5 cellular contexts compared by ENCODE assay signal in the genomic region with DNA sequence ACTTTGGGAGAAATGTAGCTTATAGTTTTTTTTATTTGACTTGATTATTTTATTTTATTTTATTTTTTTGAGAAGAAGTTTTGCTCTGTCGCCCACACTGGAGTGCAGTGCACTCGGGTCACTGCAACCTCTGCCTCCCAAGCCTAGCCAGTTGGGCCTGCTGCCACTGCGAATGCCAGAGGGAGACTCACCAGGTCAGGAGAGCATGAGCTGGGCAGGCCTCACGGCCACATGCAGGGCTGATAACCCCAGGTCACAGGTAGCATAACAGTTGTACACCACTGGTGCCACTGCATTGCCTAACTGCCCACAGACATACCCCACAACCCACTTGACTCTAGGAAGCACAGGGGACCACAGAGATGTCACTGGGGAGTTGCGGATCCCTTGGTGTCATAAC. TPM values are rescaled to one million over a fixed set of nuclear protein-coding genes. Genes with fewer than 3 reads are reported as not detected.
DNase-seq lines count a peak whose midpoint lies in the region; ATAC-seq, FAIRE-seq and TF ChIP-seq lines count a peak whose summit lies in the region.
"Not testable (repeated sequence)": the region's sequence is repeated elsewhere in the genome, so short reads cannot be mapped to it uniquely, and the experiment has no call there.

No MANE protein-coding gene starts in this region.

- H3K27me3 ChIP-seq in astrocyte (ENCODE audit: insufficient read depth, low read length); H1 (replicated peaks in 1 of 4; ENCODE audit: control insufficient read depth in 3 of 4, extremely low read depth in 1 of 4, insufficient read depth in 3 of 4, low read length in 3 of 4); neuronal stem cell (ENCODE audit: control insufficient read depth in 3 of 3, insufficient read depth in 3 of 3, low read depth in 1 of 3, low read length in 3 of 3): not testable (repeated sequence)

- H4K8ac ChIP-seq in H1 (ENCODE audit: extremely low read depth, insufficient read depth, low read length); neuronal stem cell (ENCODE audit: low read depth, low read length): not testable (repeated sequence)

- not testable (repeated sequence) for H3K27ac ChIP-seq in astrocyte (ENCODE audit: low read depth, low read length); H1 (ENCODE audit: low read depth, low read length); neuronal stem cell (replicated peaks; ENCODE audit: low read length)

- H2BK20ac ChIP-seq in H1 (ENCODE audit: low read length) = not testable (repeated sequence)

- not testable (repeated sequence) for TF ChIP-seq CTCF in astrocyte (IDR thresholded peaks at IDR 0.05; ENCODE audit: insufficient read depth, low read depth, low read length); H1 (IDR thresholded peaks at IDR 0.05; ENCODE audit: control extremely low read depth in 1 of 3, insufficient read depth in 1 of 3, low read depth in 1 of 3, low read length in 3 of 3); neural crest cell (conservative IDR thresholded peaks at IDR 0.05)

- not testable (repeated sequence) for H3K23ac ChIP-seq in H1 (ENCODE audit: insufficient read length); neuronal stem cell (ENCODE audit: low read depth, low read length, poor library complexity)

- H3K79me2 ChIP-seq in astrocyte (ENCODE audit: insufficient read depth, low read length); H1 (ENCODE audit: control insufficient read depth in 1 of 2, insufficient read depth in 2 of 2, low read length in 2 of 2): not testable (repeated sequence)

- H3K56ac ChIP-seq in H1 (replicated peaks; ENCODE audit: insufficient read length, low read depth, low read length) = not testable (repeated sequence)

- not testable (repeated sequence) for H3K4me1 ChIP-seq in astrocyte (ENCODE audit: insufficient read depth, low read length); H1 (replicated peaks in 1 of 4; ENCODE audit: control insufficient read depth in 3 of 4, insufficient read depth in 4 of 4, low read length in 3 of 4); neuronal stem cell (ENCODE audit: control insufficient read depth in 2 of 2, insufficient read depth in 1 of 2, low read depth in 1 of 2, low read length in 2 of 2)

- H2BK12ac ChIP-seq in H1 (ENCODE audit: low read depth, low read length); neuronal stem cell (ENCODE audit: low read length): not testable (repeated sequence)

- 0 out of 2 replicates have a peak overlapping the region, but pooled peaks have one; percentile 65 for H2AK5ac ChIP-seq in H1 (ENCODE audit: low read depth, low read length)
- not testable (repeated sequence) for H2AK5ac ChIP-seq in neuronal stem cell (ENCODE audit: low read depth, low read length)

- peak; percentile 69 for ATAC-seq in left lobe of liver

- not testable (repeated sequence) for H3K36me3 Mint-ChIP-seq in astrocyte (ENCODE audit: low read depth, unreplicated experiment); neural crest cell (ENCODE audit: low read depth)

- H3K9ac ChIP-seq in astrocyte (ENCODE audit: low read length); H1 (replicated peaks in 1 of 4; ENCODE audit: extremely low read depth in 1 of 4, low read depth in 3 of 4, low read length in 3 of 4); neuronal stem cell (ENCODE audit: low read depth, low read length, poor library complexity): not testable (repeated sequence)

- H4K5ac ChIP-seq in H1 (ENCODE audit: insufficient read length, low read depth, low read length) = not testable (repeated sequence)

- H4K91ac ChIP-seq in H1 (replicated peaks; ENCODE audit: insufficient read length, low read length); neuronal stem cell (ENCODE audit: low read depth, low read length, poor library complexity): not testable (repeated sequence)

- H3K4me3 Mint-ChIP-seq in astrocyte (ENCODE audit: unreplicated experiment); neural crest cell: not testable (repeated sequence)

- CTCF ChIA-PET in H1 (lab: Charles Lee; ENCODE audit: partially characterized antibody) = interaction anchor here (0.9 to 3.3 kb wide), 25 partner anchors 15 to 191 kb away, joined by 3 to 20 read pairs (median 5); no protein-coding TSS in a partner anchor

- DNase-seq in astrocyte (ENCODE audit: low read depth); H1 (ENCODE audit: low read depth in 1 of 2, low spot score in 2 of 2); left lobe of liver (ENCODE audit: low spot score); neural crest cell (ENCODE audit: low read depth, low spot score); neuronal stem cell (ENCODE audit: low spot score): not testable (repeated sequence)

- not testable (repeated sequence) for H3K18ac ChIP-seq in H1 (ENCODE audit: extremely low read depth, low read length); neuronal stem cell (ENCODE audit: low read length)

- not testable (repeated sequence) for H3K9me3 Mint-ChIP-seq in astrocyte (ENCODE audit: unreplicated experiment); neural crest cell

- H3K4ac ChIP-seq in H1 (replicated peaks; ENCODE audit: insufficient read length, low read depth, low read length); neuronal stem cell (ENCODE audit: low read length): not testable (repeated sequence)

- H4K20me1 ChIP-seq in astrocyte (ENCODE audit: insufficient read depth, low read length); H1 (replicated peaks in 1 of 2; ENCODE audit: control insufficient read depth in 1 of 2, insufficient read depth in 2 of 2, low read length in 2 of 2): not testable (repeated sequence)

- POLR2A ChIA-PET in H1 (lab: Charles Lee; ENCODE audit: partially characterized antibody) = interaction anchor here (0.6 kb wide), 1 partner anchor 539 kb away, joined by 3 read pairs; no protein-coding TSS in a partner anchor

- not testable (repeated sequence) for TF ChIP-seq RAD21 in H1 (IDR thresholded peaks at IDR 0.05 in 1 of 2, conservative IDR thresholded peaks at IDR 0.05 in 1 of 2; ENCODE audit: low read depth in 2 of 2, low read length in 2 of 2)

- H2BK120ac ChIP-seq in H1 (replicated peaks; ENCODE audit: low read depth, low read length); neuronal stem cell (ENCODE audit: low read depth, low read length): not testable (repeated sequence)

- not testable (repeated sequence) for TF ChIP-seq EP300 in H1 (IDR thresholded peaks at IDR 0.05; ENCODE audit: borderline replicate concordance in 1 of 2, low read depth in 2 of 2, low read length in 2 of 2)

- not testable (repeated sequence) for H2BK5ac ChIP-seq in H1 (ENCODE audit: low read depth, low read length); neuronal stem cell (ENCODE audit: low read length)

- not testable (repeated sequence) for FAIRE-seq in astrocyte (lab: Jason Lieb, UNC); H1 (lab: Jason Lieb, UNC)

- H3K4me3 ChIP-seq in astrocyte (ENCODE audit: insufficient read depth, low read depth, low read length); H1 (ENCODE audit: extremely low read depth in 1 of 4, insufficient read depth in 2 of 4, low read depth in 3 of 4, low read length in 4 of 4); neuronal stem cell (ENCODE audit: low read length in 2 of 2): not testable (repeated sequence)

- not testable (repeated sequence) for H3K79me1 ChIP-seq in H1 (ENCODE audit: low read depth, low read length); neuronal stem cell (ENCODE audit: low read depth, low read length)

- not testable (repeated sequence) for H3K27me3 Mint-ChIP-seq in astrocyte (ENCODE audit: low read depth, unreplicated experiment); neural crest cell (ENCODE audit: low read depth)

- H3K4me2 ChIP-seq in astrocyte (ENCODE audit: low read length); H1 (ENCODE audit: insufficient read depth in 1 of 2, low read depth in 2 of 2, low read length in 2 of 2); neuronal stem cell (ENCODE audit: insufficient read depth, low read length, poor library complexity, severe bottlenecking): not testable (repeated sequence)

- not testable (repeated sequence) for H2AFZ ChIP-seq in astrocyte (ENCODE audit: low read depth, low read length); H1 (ENCODE audit: low read length)
- H2AFZ ChIP-seq in neuronal stem cell (ENCODE audit: low read length) = peak overlapping the region; percentile 91

- H3K36me3 ChIP-seq in astrocyte (ENCODE audit: insufficient read depth, low read length); H1 (ENCODE audit: control insufficient read depth in 2 of 4, insufficient read depth in 4 of 4, low read length in 3 of 4); neuronal stem cell (replicated peaks in 1 of 2; ENCODE audit: control insufficient read depth in 2 of 2, insufficient read depth in 2 of 2, low read length in 2 of 2): not testable (repeated sequence)

- not testable (repeated sequence) for H3K14ac ChIP-seq in H1 (ENCODE audit: insufficient read length); neuronal stem cell (ENCODE audit: low read length)

- TF ChIP-seq POLR2A in H1 (IDR thresholded peaks at IDR 0.05; ENCODE audit: control extremely low read depth in 1 of 2, low read depth in 2 of 2, low read length in 2 of 2) = not testable (repeated sequence)

- H3K23me2 ChIP-seq in H1 (ENCODE audit: low read depth, low read length) = not testable (repeated sequence)

- not testable (repeated sequence) for H2BK15ac ChIP-seq in H1 (ENCODE audit: low read length); neuronal stem cell (ENCODE audit: low read length)

- peak overlapping the region; percentile 26 for H3K27ac Mint-ChIP-seq in astrocyte (ENCODE audit: unreplicated experiment)
- H3K27ac Mint-ChIP-seq in neural crest cell (ENCODE audit: unreplicated experiment) = peak overlapping the region; percentile 43

- not testable (repeated sequence) for H3K9me3 ChIP-seq in astrocyte (ENCODE audit: insufficient read depth, low read depth, low read length); H1 (ENCODE audit: insufficient read depth in 2 of 2, low read depth in 1 of 2, low read length in 1 of 2); neuronal stem cell (replicated peaks in 1 of 2; ENCODE audit: control insufficient read depth in 2 of 2, insufficient read depth in 1 of 2, low read depth in 1 of 2, low read length in 2 of 2)

- not testable (repeated sequence) for H3K4me1 Mint-ChIP-seq in astrocyte (ENCODE audit: low read depth, unreplicated experiment); neural crest cell

- 86% methylated on average over 5 of the region's 5 CpGs; no CpG with 5 or more reads in 1 of the 2 experiments for WGBS in H1 (ENCODE audit: extremely low coverage in 1 of 2, insufficient coverage in 1 of 2, insufficient read length in 1 of 2, insufficient replicate concordance in 2 of 2, low coverage in 1 of 2, low lambda C conversion rate in 2 of 2, missing lambda C conversion rate in 1 of 2), 2 experiments
- no CpG with 5 or more reads among the region's 5 CpGs for WGBS in neuronal stem cell (ENCODE audit: extremely low coverage in 2 of 2, insufficient read length in 2 of 2, insufficient replicate concordance in 1 of 2), 2 donors

RNA-seq across cellular contexts. Expression of gene TMEM254, which starts 48.6 kb away (rescaled TPM):
- total RNA-seq in astrocyte (14.3 and 15.1 TPM in 2 replicates), left lobe of liver (24.8 TPM), neural crest cell (30.6 and 33.8 TPM in 2 replicates)
- 26.4 and 26.9 TPM in 2 replicates for total RNA-seq in H1 (2021; fragmentation: NEBNext Ultra II Directional; extraction: Animal tissue kit (Norgen Biotek cat#: 25700))
- 38.7 and 61.2 TPM in 2 replicates for polyA plus RNA-seq in H1 (2011; rRNA removed)
- polyA plus RNA-seq in H1 (2011; cell fraction: cytosol; rRNA removed) = 44.4 TPM
- polyA plus RNA-seq in H1 (2011; cell fraction: nucleus; rRNA removed) = 19.8 TPM
- 24.4 to 32.5 TPM (median 27.6 TPM) in 4 replicates for polyA plus RNA-seq in H1 (2012, experiment 1 of 2)
- polyA plus RNA-seq in H1 (2012, experiment 2 of 2) = 17.7 TPM
- 32.6 TPM for polyA plus RNA-seq in H1 (2013, experiment 1 of 2)
- polyA plus RNA-seq in H1 (2013, experiment 2 of 2) = 39.2 TPM
- 39.0 and 53.2 TPM in 2 replicates for polyA minus RNA-seq in H1 (2011; rRNA and poly(A)+ RNA removed)
- 12.3 TPM for polyA minus RNA-seq in H1 (2011; cell fraction: cytosol; rRNA and poly(A)+ RNA removed)
- 13.1 TPM for polyA minus RNA-seq in H1 (2011; cell fraction: nucleus; rRNA and poly(A)+ RNA removed)
- 35.3 TPM for polyA plus RNA-seq in neuronal stem cell (2013, experiment 1 of 2)
- polyA plus RNA-seq in neuronal stem cell (2013, experiment 2 of 2) = 36.1 TPM
